ENCODE assay signal across 21 cellular contexts in the genomic region with DNA sequence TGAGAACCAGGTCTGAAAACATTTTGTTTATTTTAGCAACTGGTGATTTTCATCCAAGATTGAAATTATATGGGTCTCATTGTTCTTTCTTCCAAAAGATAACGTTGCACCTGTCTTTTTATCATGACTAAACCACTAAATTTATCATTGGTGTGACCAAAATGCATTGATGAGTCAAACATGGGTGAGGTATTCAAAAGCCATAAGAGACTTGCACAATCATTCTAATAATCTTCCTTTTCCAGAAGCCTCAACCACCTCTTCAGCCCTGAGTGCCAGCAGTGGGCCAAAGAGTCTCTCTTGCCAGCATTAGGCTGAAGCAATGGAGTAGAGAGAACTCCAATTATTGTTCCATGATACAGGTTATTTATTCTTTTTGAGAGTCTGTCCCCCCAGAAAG.
DNase-seq lines count a peak whose midpoint lies in the region; ATAC-seq and TF ChIP-seq lines count a peak whose summit lies in the region.
"Had no signal": no experiment of that assay in that cellular context is flagged by ENCODE, and none has a peak within 500 bp of the region (broad histone marks: within the 10 kb centered on the region; RNA-seq: fewer than 3 reads in every experiment).

No MANE protein-coding gene starts in this region.

- H3K27ac ChIP-seq in SJCRH30 (peak overlapping the region; percentile 26; the same call in 1 of the 2 replicates), hepatocyte (peak overlapping the region; percentile 49), smooth muscle cell (ENCODE audit: low read depth) (peak overlapping the region; percentile 82)
- H3K27ac ChIP-seq: thoracic aorta had no signal

- H3F3A ChIP-seq in Loucy (ENCODE audit: low read depth) (no peaks in the 10 kb centered on the region), smooth muscle cell (ENCODE audit: low read depth) (peaks cover 11% of the 10 kb centered on the region)

- no peak for ATAC-seq in HG03460 (IDR thresholded peaks at IDR 0.05; ENCODE audit: unreplicated experiment)
- ATAC-seq: natural killer cell had no signal

- H3K79me2 ChIP-seq in Loucy (ENCODE audit: insufficient read depth, low read length) (no peaks in the 10 kb centered on the region), hepatocyte (no peaks in the 10 kb centered on the region), smooth muscle cell (ENCODE audit: low read depth) (no peaks in the 10 kb centered on the region)

- H3K4me1 ChIP-seq in Loucy (ENCODE audit: insufficient read depth, low read length, poor library complexity, severe bottlenecking) (peaks cover 16% of the 10 kb centered on the region), SJCRH30 (peaks cover 13% of the 10 kb centered on the region), hepatocyte (ENCODE audit: insufficient read depth) (no peaks in the 10 kb centered on the region), smooth muscle cell (ENCODE audit: low read depth) (peaks cover 6% of the 10 kb centered on the region)

- H3K9me3 ChIP-seq in Loucy (ENCODE audit: insufficient read depth, low read depth, low read length) (no peaks in the 10 kb centered on the region), SJCRH30 (replicated peaks) (no peaks in the 10 kb centered on the region), hepatocyte (ENCODE audit: low read depth) (no peaks in the 10 kb centered on the region), smooth muscle cell (replicated peaks; ENCODE audit: low read depth) (no peaks in the 10 kb centered on the region)
- H3K9me3 ChIP-seq: thoracic aorta had no signal

- H3K9me2 ChIP-seq in Loucy (replicated peaks; ENCODE audit: low read depth, low read length) (no peaks in the 10 kb centered on the region), hepatocyte (replicated peaks; ENCODE audit: insufficient read depth) (no peaks in the 10 kb centered on the region)

- H3K27me3 ChIP-seq in Loucy (ENCODE audit: insufficient read depth, low read length, poor library complexity, severe bottlenecking) (no peaks in the 10 kb centered on the region), SJCRH30 (no peaks in the 10 kb centered on the region), hepatocyte (no peaks in the 10 kb centered on the region), smooth muscle cell (ENCODE audit: low read depth) (no peaks in the 10 kb centered on the region)
- H3K27me3 ChIP-seq: dorsolateral prefrontal cortex had no signal

- WGBS in hepatocyte (ENCODE audit: low lambda C conversion rate, missing lambda C conversion rate), result 77% methylated on average over 1 of the region's 1 CpG
- 81% methylated on average over 1 of the region's 1 CpG for WGBS in smooth muscle cell (ENCODE audit: low lambda C conversion rate)

- no peaks in the 10 kb centered on the region for H4K20me1 ChIP-seq in Loucy (ENCODE audit: insufficient read depth, low read length, poor library complexity, severe bottlenecking)
- no peaks in the 10 kb centered on the region for H4K20me1 ChIP-seq in hepatocyte (ENCODE audit: insufficient read depth, poor library complexity, severe bottlenecking)
- no peaks in the 10 kb centered on the region for H4K20me1 ChIP-seq in smooth muscle cell (ENCODE audit: low read depth)

- H3K4me2 ChIP-seq in Loucy (ENCODE audit: low read depth, low read length, poor library complexity, severe bottlenecking) (peak overlapping the region; percentile 47), hepatocyte (no peak overlapping the region), smooth muscle cell (peak overlapping the region; percentile 66)

- no peak for DNase-seq in SJCRH30
- no peak for DNase-seq in hepatocyte (ENCODE audit: low spot score)
- no peak for DNase-seq in smooth muscle cell (lab: John Stamatoyannopoulos, UW; ENCODE audit: unreplicated experiment)
- no peak for DNase-seq in SW480 (ENCODE audit: low spot score)
- no peak for DNase-seq in NCI-H128 (lab: John Stamatoyannopoulos, UW; ENCODE audit: unreplicated experiment)
- DNase-seq: activated CD4-positive, alpha-beta T cell treated with anti-CD3 and anti-CD28 coated beads, Interleukin-2, amount 50 U/mL, for 48 hours; activated CD8-positive, alpha-beta memory T cell treated with anti-CD3 and anti-CD28 coated beads, Interleukin-2, amount 50 U/mL, for 4 hours; aorta; CD4-positive, alpha-beta T cell; dorsolateral prefrontal cortex; head of caudate nucleus; natural killer cell; NCI-H1436; NCI-H2171 treated with DMSO at 0.1 percent for 48 hours; NCI-H524; stimulated activated CD4-positive, alpha-beta T cell treated with anti-CD3 and anti-CD28 coated beads, Interleukin-12 subunit alpha, Interleukin-12 subunit beta, amount 100 ng/mL, for 4 hours; stimulated activated CD4-positive, alpha-beta T cell treated with anti-CD3 and anti-CD28 coated beads, Interleukin-4, amount 100 ng/mL, for 4 hours; stimulated activated naive CD4-positive, alpha-beta T cell treated with Interleukin-2 at 50 U/mL for 16 hours had no signal

- H3K36me3 ChIP-seq in Loucy (ENCODE audit: insufficient read depth, low read length), result no peaks in the 10 kb centered on the region
- H3K36me3 ChIP-seq in SJCRH30, result no peaks in the 10 kb centered on the region
- H3K36me3 ChIP-seq in hepatocyte (replicated peaks; ENCODE audit: insufficient read depth, low read depth), result no peaks in the 10 kb centered on the region
- H3K36me3 ChIP-seq in smooth muscle cell (ENCODE audit: low read depth), result no peaks in the 10 kb centered on the region
- H3K36me3 ChIP-seq: thoracic aorta had no signal

- TF ChIP-seq CTCF in Loucy (conservative IDR thresholded peaks at IDR 0.05; ENCODE audit: low read length) (no peak), hepatocyte (IDR thresholded peaks at IDR 0.05; ENCODE audit: poor library complexity) (no peak), smooth muscle cell (IDR thresholded peaks at IDR 0.05; ENCODE audit: borderline replicate concordance, insufficient read depth, poor library complexity, severe bottlenecking) (no peak)

- H3K9ac ChIP-seq in Loucy (ENCODE audit: low read depth, low read length, poor library complexity, severe bottlenecking), result no peak overlapping the region
- no peak overlapping the region for H3K9ac ChIP-seq in smooth muscle cell (ENCODE audit: low read depth)

- H3K4me3 ChIP-seq in Loucy (ENCODE audit: low read length, poor library complexity, severe bottlenecking) (peak overlapping the region; percentile 41), SJCRH30 (no peak overlapping the region), hepatocyte (no peak overlapping the region), smooth muscle cell (no peak overlapping the region)
- H3K4me3 ChIP-seq: thoracic aorta had no signal

- H2AFZ ChIP-seq in Loucy (ENCODE audit: low read length), result 0 out of 2 replicates have a peak overlapping the region, but pooled peaks have one; percentile 2
- no peak overlapping the region for H2AFZ ChIP-seq in hepatocyte
- no peak overlapping the region for H2AFZ ChIP-seq in smooth muscle cell (ENCODE audit: low read depth)

Comparison
In these comparisons a context has a peak if more than half of its experiments do, and no peak if none do; other contexts are left out.
1. H3K27ac ChIP-seq: peak in every context shown above with its lines; median percentile 82 in smooth muscle cell; 49 in hepatocyte; 26 in SJCRH30.